Comparison of ENCODE assay signal across 22 cellular contexts in genomic region chrX:123698979-123699378, GRCh38. TPM values are rescaled to one million over a fixed set of nuclear protein-coding genes. Genes with fewer than 3 reads are reported as not detected.
A peak's percentile ranks its signal among the peaks of the same experiment; 100 is the strongest.
DNase-seq lines count a peak whose midpoint lies in the region; ATAC-seq and TF ChIP-seq lines count a peak whose summit lies in the region.
"Had no signal": no experiment of that assay in that cellular context is flagged by ENCODE, and none has a peak within 500 bp of the region (broad histone marks: within the 10 kb centered on the region; RNA-seq: fewer than 3 reads in every experiment).

No MANE protein-coding gene starts in this region.

- no peak overlapping the region for H3K23ac ChIP-seq in neuronal stem cell (ENCODE audit: low read depth, low read length, poor library complexity)

- ATAC-seq in left cardiac atrium (no peak), GM21447 (IDR thresholded peaks at IDR 0.05; ENCODE audit: unreplicated experiment) (no peak), HG02642 (IDR thresholded peaks at IDR 0.05; ENCODE audit: poor library complexity, unreplicated experiment) (no peak)
- ATAC-seq: gastroesophageal sphincter, HCT116, lower lobe of right lung, WTC11 had no signal

- H3K9ac ChIP-seq in neuronal stem cell (ENCODE audit: low read depth, low read length, poor library complexity), result no peak overlapping the region

- TF ChIP-seq CTCF in AG10803 (conservative IDR thresholded peaks at IDR 0.05; ENCODE audit: low read length) (no peak), cardiac fibroblast (IDR thresholded peaks at IDR 0.05; ENCODE audit: low read depth, low read length) (no peak), fibroblast of the aortic adventitia (IDR thresholded peaks at IDR 0.05; ENCODE audit: insufficient read depth, low read length) (no peak)

- intact Hi-C loops in left cardiac atrium (cut with DNase I), result no loop called here

- peaks cover 0 to 37% of the 10 kb centered on the region in 2 donors for H3K36me3 ChIP-seq in neuronal stem cell (replicated peaks in 1 of 2; ENCODE audit: control insufficient read depth in 2 of 2, insufficient read depth in 2 of 2, low read length in 2 of 2)

- H3K18ac ChIP-seq in neuronal stem cell (ENCODE audit: low read length), result no peak overlapping the region

- H3K4ac ChIP-seq in neuronal stem cell (ENCODE audit: low read length), result no peak overlapping the region

- peak; percentile 1 for DNase-seq in AG10803 (ENCODE audit: low read depth)
- peak; percentile 8 for DNase-seq in EH (ENCODE audit: low read depth)
- peak; percentile 1 to 50 for DNase-seq in cardiac fibroblast (ENCODE audit: low read depth in 2 of 2)
- DNase-seq in fibroblast of the aortic adventitia (ENCODE audit: low read depth), result peak; percentile 32
- no peak for DNase-seq in left cardiac atrium
- DNase-seq in neuronal stem cell (ENCODE audit: low spot score), result no peak
- DNase-seq: activated CD4-positive, alpha-beta T cell treated with anti-CD3 and anti-CD28 coated beads, Interleukin-2, amount 50 U/mL, for 1 hour; activated naive CD4-positive, alpha-beta T cell treated with anti-CD3 and anti-CD28 coated beads, Interleukin-2, amount 10 ng/mL, durations not matched to agents 7 days and 5 days; amygdala; caudate nucleus; kidney; lower lobe of right lung; NCI-H1092 treated with DMSO at 0.1 percent for 48 hours; Right ventricle myocardium superior; stimulated activated CD8-positive, alpha-beta memory T cell treated with anti-CD3 and anti-CD28 coated beads, Interleukin-4, amount 100 ng/mL, for 48 hours; stomach had no signal

- H3K4me3 ChIP-seq in AG10803 (ENCODE audit: low read length), result no peak overlapping the region
- no peak overlapping the region for H3K4me3 ChIP-seq in cardiac fibroblast (replicated peaks in 1 of 2; ENCODE audit: low read depth in 2 of 2, low read length in 2 of 2)
- H3K4me3 ChIP-seq in fibroblast of the aortic adventitia (ENCODE audit: low read depth, low read length), result no peak overlapping the region
- H3K4me3 ChIP-seq in neuronal stem cell (ENCODE audit: low read length in 2 of 2), result no peak overlapping the region
- H3K4me3 ChIP-seq: gastroesophageal sphincter, lower lobe of right lung, stomach, tibial nerve had no signal

- H3K9me3 ChIP-seq in neuronal stem cell (replicated peaks in 1 of 2; ENCODE audit: control insufficient read depth in 2 of 2, insufficient read depth in 1 of 2, low read depth in 1 of 2, low read length in 2 of 2), result no peaks in the 10 kb centered on the region
- H3K9me3 ChIP-seq: gastroesophageal sphincter, lower lobe of right lung, stomach, tibial nerve had no signal

- H4K91ac ChIP-seq in neuronal stem cell (ENCODE audit: low read depth, low read length, poor library complexity), result no peak overlapping the region

- no peak overlapping the region for H2AFZ ChIP-seq in neuronal stem cell (ENCODE audit: low read length)

- H3K79me1 ChIP-seq in neuronal stem cell (ENCODE audit: low read depth, low read length), result no peaks in the 10 kb centered on the region

- no peak overlapping the region for H4K8ac ChIP-seq in neuronal stem cell (ENCODE audit: low read depth, low read length)

- no peak overlapping the region for H2BK5ac ChIP-seq in neuronal stem cell (ENCODE audit: low read length)

- no peak overlapping the region for H2BK120ac ChIP-seq in neuronal stem cell (ENCODE audit: low read depth, low read length)

- no peak overlapping the region for H3K27ac ChIP-seq in neuronal stem cell (replicated peaks; ENCODE audit: low read length)
- H3K27ac ChIP-seq: gastroesophageal sphincter, lower lobe of right lung, stomach, tibial nerve had no signal

- no peak overlapping the region for H2BK15ac ChIP-seq in neuronal stem cell (ENCODE audit: low read length)

- no peak overlapping the region for H3K4me2 ChIP-seq in neuronal stem cell (ENCODE audit: insufficient read depth, low read length, poor library complexity, severe bottlenecking)

- no peak overlapping the region for H3K14ac ChIP-seq in neuronal stem cell (ENCODE audit: low read length)

- H3K4me1 ChIP-seq in neuronal stem cell (ENCODE audit: control insufficient read depth in 2 of 2, insufficient read depth in 1 of 2, low read depth in 1 of 2, low read length in 2 of 2), result no peaks in the 10 kb centered on the region
- H3K4me1 ChIP-seq: gastroesophageal sphincter, lower lobe of right lung, stomach, tibial nerve had no signal

- no peak overlapping the region for H2AK5ac ChIP-seq in neuronal stem cell (ENCODE audit: low read depth, low read length)

- H2BK12ac ChIP-seq in neuronal stem cell (ENCODE audit: low read length), result no peak overlapping the region

- no peaks in the 10 kb centered on the region for H3K27me3 ChIP-seq in neuronal stem cell (ENCODE audit: control insufficient read depth in 3 of 3, insufficient read depth in 3 of 3, low read depth in 1 of 3, low read length in 3 of 3)
- H3K27me3 ChIP-seq: gastroesophageal sphincter, stomach, tibial nerve had no signal

RNA-seq across cellular contexts. Expression of gene THOC2, which starts 33.9 kb away (rescaled TPM):
- 96.7 and 108 TPM in 2 replicates for total RNA-seq in fibroblast of the aortic adventitia (ENCODE audit: low replicate concordance)
- 10 to 100 TPM; 25.7 to 33.8 TPM for total RNA-seq in left cardiac atrium
- polyA plus RNA-seq in neuronal stem cell (2013, experiment 1 of 2), result 89.5 TPM
- 92.5 TPM for polyA plus RNA-seq in neuronal stem cell (2013, experiment 2 of 2)

Comparison
In these comparisons a context has a peak if more than half of its experiments do, and no peak if none do; other contexts are left out.
1. DNase-seq: peak in AG10803 (single experiment), EH (single experiment), cardiac fibroblast (2 of 2) and fibroblast of the aortic adventitia (single experiment); none in left cardiac atrium (single experiment) and neuronal stem cell (single experiment).